In the genomic region with DNA sequence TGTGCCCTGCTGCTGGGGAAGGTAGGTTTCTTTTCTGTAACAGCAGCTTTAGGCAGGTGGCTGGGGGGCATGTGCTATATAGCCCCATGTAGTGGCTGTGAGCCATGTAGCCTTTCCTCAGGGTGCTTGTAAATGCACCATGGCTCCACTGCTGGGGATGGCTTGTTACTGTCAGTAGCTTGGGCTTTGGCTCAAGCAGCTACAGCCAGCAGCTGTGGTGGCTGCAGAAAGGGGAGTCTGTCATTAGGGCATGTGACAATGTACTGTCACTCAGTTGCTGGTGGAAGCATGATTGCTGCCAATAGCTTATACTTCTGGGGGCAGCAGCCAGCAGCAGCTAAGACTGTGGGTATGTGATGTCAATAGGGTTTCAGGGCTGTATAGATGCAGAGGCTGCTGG, we compare ENCODE assay signal across 25 cellular contexts. TPM values are rescaled to one million over a fixed set of nuclear protein-coding genes. Genes with fewer than 3 reads are reported as not detected.
"Had no signal": no experiment of that assay in that cellular context is flagged by ENCODE, and none has a peak within 500 bp of the region (broad histone marks: within the 10 kb centered on the region; RNA-seq: fewer than 3 reads in every experiment).

No MANE protein-coding gene starts in this region.

- H3K36me3 ChIP-seq: ovary, prostate gland, right atrium auricular region, right lobe of liver, sigmoid colon, stomach, thoracic aorta, thyroid gland, tibial nerve, upper lobe of left lung, uterus had no signal

- H3K4me1 ChIP-seq: parathyroid adenoma, prostate gland, right atrium auricular region, right lobe of liver, sigmoid colon, stomach, thyroid gland, tibial nerve, upper lobe of left lung, uterus had no signal

- H2AFZ ChIP-seq: parathyroid adenoma had no signal

- H3K4me3 ChIP-seq: ovary, prostate gland, right atrium auricular region, right lobe of liver, sigmoid colon, stomach, thoracic aorta, thyroid gland, tibial nerve, upper lobe of left lung, uterus had no signal

- ATAC-seq: naive thymus-derived CD4-positive, alpha-beta T cell; natural killer cell; right lobe of liver; stimulated activated naive B cell treated with anti-CD40 and anti-IgM and Interleukin-4, amounts not matched to agents 10 μg/mL and 1 μg/mL and 100 μg/mL, for 72 hours had no signal

- H3K27me3 ChIP-seq: ovary, right atrium auricular region, right lobe of liver, sigmoid colon, stomach, thyroid gland, tibial nerve, upper lobe of left lung, uterus had no signal

- H3K9ac ChIP-seq: parathyroid adenoma had no signal

- FAIRE-seq: small intestine had no signal

- DNase-seq: naive thymus-derived CD4-positive, alpha-beta T cell; natural killer cell; occipital lobe; ovary; posterior cingulate gyrus; retina; right lobe of liver; sigmoid colon; small intestine; stimulated activated CD4-positive, alpha-beta T cell treated with anti-CD3 and anti-CD28 coated beads, Interleukin-15, amount 100 ng/mL, for 24 hours; stimulated activated CD4-positive, alpha-beta T cell treated with anti-CD3 and anti-CD28 coated beads, Interleukin-2, amount 100 ng/mL, for 24 hours; stimulated activated CD4-positive, alpha-beta T cell treated with anti-CD3 and anti-CD28 coated beads, Interleukin-2, amount 100 ng/mL, for 48 hours; stimulated activated CD4-positive, alpha-beta T cell treated with anti-CD3 and anti-CD28 coated beads, Interleukin-4, amount 100 ng/mL, for 24 hours; stimulated activated naive B cell treated with anti-CD40 and anti-IgM and Interleukin-4, amounts not matched to agents 10 μg/mL and 1 μg/mL and 100 μg/mL, for 72 hours; stimulated activated naive CD4-positive, alpha-beta T cell treated with Interleukin-2 at 50 U/mL for 16 hours; stomach; thyroid gland; upper lobe of left lung; uterus had no signal

- H3K27ac ChIP-seq: ovary, parathyroid adenoma, prostate gland, right atrium auricular region, right lobe of liver, sigmoid colon, stomach, thoracic aorta, thyroid gland, tibial nerve, upper lobe of left lung, uterus had no signal

- H3K9me3 ChIP-seq: prostate gland, thyroid gland had no signal

RNA-seq across cellular contexts. Expression of a gene that starts 33.9 kb away (rescaled TPM):
- total RNA-seq: natural killer cell had no signal
- polyA plus RNA-seq: naive thymus-derived CD4-positive, alpha-beta T cell; neural cell had no signal
